Comparison of ENCODE assay signal across 1 cellular context in genomic region chr4:107265859-107266258, GRCh38.
TF ChIP-seq lines count a peak whose summit lies in the region.

No MANE protein-coding gene starts in this region.

TF ChIP-seq in HEK293, 187 proteins besides CTCF, POLR2A, EP300 and RAD21 (continued from another document):
- TF ChIP-seq, protein P1, sequence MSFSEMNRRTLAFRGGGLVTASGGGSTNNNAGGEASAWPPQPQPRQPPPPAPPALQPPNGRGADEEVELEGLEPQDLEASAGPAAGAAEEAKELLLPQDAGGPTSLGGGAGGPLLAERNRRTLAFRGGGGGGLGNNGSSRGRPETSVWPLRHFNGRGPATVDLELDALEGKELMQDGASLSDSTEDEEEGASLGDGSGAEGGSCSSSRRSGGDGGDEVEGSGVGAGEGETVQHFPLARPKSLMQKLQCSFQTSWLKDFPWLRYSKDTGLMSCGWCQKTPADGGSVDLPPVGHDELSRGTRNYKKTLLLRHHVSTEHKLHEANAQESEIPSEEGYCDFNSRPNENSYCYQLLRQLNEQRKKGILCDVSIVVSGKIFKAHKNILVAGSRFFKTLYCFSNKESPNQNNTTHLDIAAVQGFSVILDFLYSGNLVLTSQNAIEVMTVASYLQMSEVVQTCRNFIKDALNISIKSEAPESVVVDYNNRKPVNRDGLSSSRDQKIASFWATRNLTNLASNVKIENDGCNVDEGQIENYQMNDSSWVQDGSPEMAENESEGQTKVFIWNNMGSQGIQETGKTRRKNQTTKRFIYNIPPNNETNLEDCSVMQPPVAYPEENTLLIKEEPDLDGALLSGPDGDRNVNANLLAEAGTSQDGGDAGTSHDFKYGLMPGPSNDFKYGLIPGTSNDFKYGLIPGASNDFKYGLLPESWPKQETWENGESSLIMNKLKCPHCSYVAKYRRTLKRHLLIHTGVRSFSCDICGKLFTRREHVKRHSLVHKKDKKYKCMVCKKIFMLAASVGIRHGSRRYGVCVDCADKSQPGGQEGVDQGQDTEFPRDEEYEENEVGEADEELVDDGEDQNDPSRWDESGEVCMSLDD (tag by site-specific recombination; IDR thresholded peaks at IDR 0.05) = no peak
TF ChIP-seq in HEK293: peak in this region for 1.
